Comparison of ENCODE assay signal across 24 cellular contexts in the genomic region with DNA sequence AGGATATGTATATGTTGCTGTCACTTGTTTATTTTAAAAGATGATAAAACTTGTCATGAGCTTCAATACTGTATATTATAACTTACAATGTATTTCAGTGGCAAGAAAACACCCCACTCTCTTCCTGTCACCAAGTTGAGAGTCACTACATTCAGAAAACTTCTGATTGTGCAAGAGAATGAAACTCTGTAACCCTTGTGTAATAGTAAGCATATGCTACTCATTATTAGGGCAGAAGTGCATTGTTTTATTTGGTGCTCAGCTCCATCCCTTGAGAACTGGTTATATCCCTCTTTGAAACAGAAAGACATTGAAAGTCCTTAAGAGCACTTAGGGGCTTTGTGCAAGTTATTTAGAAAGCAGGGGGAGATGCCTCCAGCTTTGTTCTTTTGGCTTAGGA.
"Had no signal": no experiment of that assay in that cellular context is flagged by ENCODE, and none has a peak within 500 bp of the region (broad histone marks: within the 10 kb centered on the region; RNA-seq: fewer than 3 reads in every experiment).

No MANE protein-coding gene starts in this region.

- H3K9me3 ChIP-seq: ascending aorta, left lung, ovary, prostate gland, right atrium auricular region, suprapubic skin had no signal

- H3K27me3 ChIP-seq: ascending aorta, brain microvascular endothelial cell, hepatocyte, left lung, ovary, right atrium auricular region, suprapubic skin, tibial nerve had no signal

- H3K4me3 ChIP-seq: ascending aorta, hepatocyte, left lung, lung, ovary, prostate gland, right atrium auricular region, suprapubic skin, tibial nerve had no signal

- H3K4me1 ChIP-seq: ascending aorta, left lung, prostate gland, right atrium auricular region, suprapubic skin, tibial nerve had no signal

- ATAC-seq: activated naive CD4-positive, alpha-beta T cell treated with anti-CD3 and anti-CD28 coated beads, Interleukin-2, amount 50 U/mL, for 72 hours; activated T-helper 17 cell treated with anti-CD3 and anti-CD28 coated beads, Interleukin-2, amount 50 U/mL, for 72 hours; left lung; natural killer cell; stimulated activated effector memory CD8-positive, alpha-beta T cell treated with anti-CD3 and anti-CD28 coated beads, Interleukin-12 subunit alpha, Interleukin-12 subunit beta, amount 100 ng/mL, for 72 hours; stimulated activated naive CD8-positive, alpha-beta T cell treated with anti-CD3 and anti-CD28 coated beads, Interleukin-15, amount 100 ng/mL, for 72 hours; WTC11 had no signal

- DNase-seq: activated T-cell treated with anti-CD3 and anti-CD28 coated beads, Interleukin-2, amount 50 U/mL, for 1 hour; brain microvascular endothelial cell; caudate nucleus; effector CD8-positive, alpha-beta T cell; glutamatergic neuron; immature natural killer cell; kidney glomerular epithelial cell; left lung; natural killer cell; ovary; stimulated activated CD4-positive, alpha-beta T cell treated with anti-CD3 and anti-CD28 coated beads, Interleukin-12 subunit alpha, Interleukin-12 subunit beta, amount 100 ng/mL, for 4 hours; stimulated activated naive CD8-positive, alpha-beta T cell treated with anti-CD3 and anti-CD28 coated beads, Interleukin-15, amount 100 ng/mL, for 72 hours; T-helper 9 cell had no signal

- H3K36me3 ChIP-seq: ascending aorta, brain microvascular endothelial cell, left lung, ovary, prostate gland, right atrium auricular region, suprapubic skin, tibial nerve had no signal

- H3K27ac ChIP-seq: ascending aorta, brain microvascular endothelial cell, hepatocyte, left lung, ovary, prostate gland, right atrium auricular region, suprapubic skin, tibial nerve had no signal
